Comparison of ENCODE assay signal across 20 cellular contexts in the genomic region with DNA sequence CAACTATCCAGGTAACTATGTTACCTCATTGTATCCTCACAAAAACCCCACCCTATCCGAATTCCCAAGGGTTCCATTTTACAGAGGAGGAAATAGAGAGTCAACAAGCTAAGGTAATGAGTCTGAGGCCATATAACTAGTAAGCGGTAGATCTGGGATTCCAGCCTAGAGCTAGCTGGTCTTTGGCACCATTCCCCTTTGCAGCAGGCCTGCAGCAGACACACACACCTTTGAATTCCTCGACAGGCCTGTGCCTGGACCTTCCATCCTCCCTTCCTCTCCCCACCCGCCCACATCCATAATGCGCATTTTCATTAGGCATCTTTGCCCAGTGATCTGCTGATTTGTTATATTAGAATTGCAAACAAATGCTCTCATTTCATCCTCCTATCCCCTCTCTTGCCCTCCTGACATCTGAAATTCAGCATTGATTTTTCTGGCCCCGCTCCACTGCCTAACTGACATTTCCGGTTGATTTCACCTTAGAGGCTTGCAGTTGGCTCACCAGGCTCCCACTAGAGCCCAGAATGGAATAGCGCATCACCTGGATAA.
"Had no signal": no experiment of that assay in that cellular context is flagged by ENCODE, and none has a peak within 500 bp of the region (broad histone marks: within the 10 kb centered on the region; RNA-seq: fewer than 3 reads in every experiment).

No MANE protein-coding gene starts in this region.

- H3K4me3 ChIP-seq: body of pancreas, colonic mucosa, lung, pancreas, sigmoid colon, thoracic aorta, upper lobe of right lung had no signal

- DNase-seq: activated CD4-positive, alpha-beta T cell treated with anti-CD3 and anti-CD28 coated beads, Interleukin-2, amount 50 U/mL, for 48 hours; activated CD4-positive, CD25-positive, alpha-beta regulatory T cell treated with anti-CD3 and anti-CD28 coated beads, Interleukin-2, amount 50 U/mL, for 72 hours; activated effector memory CD4-positive, alpha-beta T cell treated with Interleukin-2 at 50 U/mL for 16 hours; activated T-cell treated with anti-CD3 and anti-CD28 coated beads, Interleukin-2, amount 50 U/mL, for 4 hours; amygdala; body of pancreas; caudate nucleus; colonic mucosa; effector CD8-positive, alpha-beta T cell; foreskin keratinocyte; glutamatergic neuron; left cardiac atrium; midbrain; pancreas; sigmoid colon; stimulated activated CD4-positive, alpha-beta T cell treated with anti-CD3 and anti-CD28 coated beads, Interleukin-1b, Interleukin-23, amount 100 ng/mL, for 48 hours; upper lobe of right lung had no signal

- H3K9me3 ChIP-seq: body of pancreas, colonic mucosa, pancreas, sigmoid colon, thoracic aorta, upper lobe of right lung had no signal

- ATAC-seq: activated naive CD4-positive, alpha-beta T cell treated with anti-CD3 and anti-CD28 coated beads, Interleukin-2, amount 50 U/mL, for 72 hours; activated T-cell treated with anti-CD3 and anti-CD28 coated beads, Interleukin-2, amount 50 U/mL, for 4 hours; body of pancreas; foreskin keratinocyte had no signal

- H3K27me3 ChIP-seq: body of pancreas, colonic mucosa, foreskin keratinocyte, pancreas, sigmoid colon, upper lobe of right lung had no signal

- H3K27ac ChIP-seq: body of pancreas, colonic mucosa, foreskin keratinocyte, pancreas, sigmoid colon, thoracic aorta, upper lobe of right lung had no signal

- H3K4me1 ChIP-seq: body of pancreas, colonic mucosa, foreskin keratinocyte, pancreas, sigmoid colon, upper lobe of right lung had no signal

- H3K36me3 ChIP-seq: colonic mucosa, pancreas, sigmoid colon, thoracic aorta, upper lobe of right lung had no signal

- H3K4me3 Mint-ChIP-seq: activated T-cell treated with anti-CD3 and anti-CD28 coated beads, Interleukin-2, amount 50 U/mL, for 4 hours had no signal

- H3K9me3 Mint-ChIP-seq: activated T-cell treated with anti-CD3 and anti-CD28 coated beads, Interleukin-2, amount 50 U/mL, for 4 hours had no signal

- H3K36me3 Mint-ChIP-seq: activated naive CD4-positive, alpha-beta T cell treated with anti-CD3 and anti-CD28 coated beads, Interleukin-2, amount 50 U/mL, for 72 hours had no signal
